ENCODE assay signal across 8 cellular contexts in the genomic region with DNA sequence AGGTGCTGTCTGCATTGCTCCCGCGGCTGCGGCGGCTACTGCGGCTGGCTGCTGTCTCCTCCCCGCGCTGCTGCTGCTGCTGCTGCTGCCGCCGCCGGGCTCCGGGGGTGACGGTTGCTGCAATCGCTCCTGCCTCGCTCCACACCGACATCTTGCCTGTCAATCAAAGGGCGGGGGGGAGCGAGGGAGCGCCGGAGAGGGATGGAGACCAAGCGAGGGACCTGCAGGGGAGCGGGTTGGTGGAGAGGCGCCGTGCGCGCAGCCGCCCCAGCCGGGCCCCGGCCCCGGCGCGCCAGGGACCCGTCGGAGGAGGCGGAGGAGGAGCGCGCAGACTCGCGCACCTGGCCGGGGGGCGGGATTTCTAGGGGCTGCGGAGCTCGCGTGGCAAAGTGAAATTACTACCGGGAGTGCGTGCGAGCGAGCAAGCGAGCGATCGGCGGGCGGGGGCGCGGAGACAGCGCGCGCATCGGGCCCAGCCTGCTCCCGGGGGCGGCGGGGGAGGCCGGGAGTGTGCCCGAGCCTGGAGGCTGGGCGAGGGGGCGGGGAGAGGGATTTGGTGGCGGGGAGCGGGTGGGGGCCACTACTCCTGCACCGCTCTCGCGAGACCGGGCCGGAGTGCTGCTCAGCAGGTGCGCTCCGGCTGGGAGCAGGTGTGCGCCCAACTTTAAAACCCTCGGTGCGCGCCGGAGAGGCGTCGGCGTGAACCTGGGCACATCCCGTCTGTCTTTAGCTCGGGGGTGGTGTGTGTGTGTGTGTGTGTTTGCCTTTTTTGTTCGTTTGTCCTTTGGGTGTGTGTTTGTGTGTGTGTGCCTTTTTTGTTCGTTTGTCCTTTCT. TPM values are rescaled to one million over a fixed set of nuclear protein-coding genes. Genes with fewer than 3 reads are reported as not detected.
DNase-seq lines count a peak whose midpoint lies in the region; TF ChIP-seq lines count a peak whose summit lies in the region.

A gene (minus strand): TSS at position 165 of the 834 bp plus-strand sequence. CDS start 735 bp downstream, outside the sequence.

- no peak for TF ChIP-seq CTCF in chondrocyte (IDR thresholded peaks at IDR 0.05)

- H3K4me1 ChIP-seq in HAP-1 (no peaks in the 10 kb centered on the region), mesendoderm (ENCODE audit: control insufficient read depth, low read depth, low read length) (no peaks in the 10 kb centered on the region)

- peak within 1 kb of the TSS; percentile 81 for H3K56ac ChIP-seq in mesendoderm (ENCODE audit: low read length)

- peak within 1 kb of the TSS; percentile 62 for H3K9ac ChIP-seq in mesendoderm (ENCODE audit: low read length)

- H3K18ac ChIP-seq in mesendoderm (ENCODE audit: low read length): no peak within 1 kb of the TSS

- H3K27ac Mint-ChIP-seq in chondrocyte (ENCODE audit: unreplicated experiment): peak within 1 kb of the TSS; percentile 20

- H3K79me2 ChIP-seq in mesendoderm (ENCODE audit: control insufficient read depth, insufficient read depth, low read length): no peaks in the 10 kb centered on the region

- H3K79me1 ChIP-seq in mesendoderm (ENCODE audit: low read length): no peaks in the 10 kb centered on the region

- no peaks in the 10 kb centered on the region for H3K36me3 ChIP-seq in HAP-1 (replicated peaks)
- H3K36me3 ChIP-seq in mesendoderm (ENCODE audit: control insufficient read depth, insufficient read depth, low read length): no peaks in the 10 kb centered on the region

- peak within 1 kb of the TSS; percentile 75 for H3K4me3 Mint-ChIP-seq in chondrocyte (ENCODE audit: unreplicated experiment)

- peaks cover 10% of the 10 kb centered on the region for H3K9me3 Mint-ChIP-seq in chondrocyte (ENCODE audit: low read depth)

- H3K27me3 ChIP-seq in HAP-1 (ENCODE audit: low read depth): peaks cover 20% of the 10 kb centered on the region
- H3K27me3 ChIP-seq in mesendoderm (ENCODE audit: insufficient read depth, low read length, poor library complexity): peaks cover 8% of the 10 kb centered on the region

- no peak within 1 kb of the TSS for H2BK120ac ChIP-seq in mesendoderm (ENCODE audit: low read depth, low read length)

- H3K23ac ChIP-seq in mesendoderm (ENCODE audit: low read length): no peak within 1 kb of the TSS

- H3K4me2 ChIP-seq in mesendoderm (ENCODE audit: low read length): peak within 1 kb of the TSS; percentile 70

- H4K5ac ChIP-seq in mesendoderm (ENCODE audit: low read length): no peak within 1 kb of the TSS

- no CpG with 5 or more reads among the region's 86 CpGs for WGBS in mesendoderm (ENCODE audit: extremely low coverage, insufficient coverage, low lambda C conversion rate)

- peak within 1 kb of the TSS; percentile 33 for H3K4me3 ChIP-seq in HAP-1
- peak within 1 kb of the TSS; percentile 47 for H3K4me3 ChIP-seq in mesendoderm (ENCODE audit: low read length)

- no peak within 1 kb of the TSS for H3K27ac ChIP-seq in mesendoderm (ENCODE audit: low read depth, low read length)

- H3K4me1 Mint-ChIP-seq in chondrocyte (ENCODE audit: low read depth): peaks cover 10% of the 10 kb centered on the region

- H2AK5ac ChIP-seq in mesendoderm (ENCODE audit: low read length): no peak within 1 kb of the TSS

- DNase-seq in Daoy (ENCODE audit: low read depth) (peak; percentile 77), HAP-1 (ENCODE audit: low spot score in 2 of 2) (peak; percentile 19 to 70), NCI-H1436 treated with DMSO at 0.1 percent for 48 hours (lab: John Stamatoyannopoulos, UW) (peak; percentile 13), chondrocyte (ENCODE audit: low spot score) (no peak), mesendoderm (peak; percentile 92), inferior parietal cortex (ENCODE audit: extremely low spot score) (no peak)
- DNase-seq in activated CD4-positive, CD25-positive, alpha-beta regulatory T cell treated with anti-CD3 and anti-CD28 coated beads, Interleukin-2, amount 50 U/mL, for 16 hours (ENCODE audit: low read depth, low spot score): peak; percentile 2
- peak; percentile 10 for DNase-seq in stimulated activated CD8-positive, alpha-beta memory T cell treated with anti-CD3 and anti-CD28 coated beads, Interleukin-7, amount 100 ng/mL, for 24 hours (ENCODE audit: low read depth)

- peaks cover 4% of the 10 kb centered on the region for H3K36me3 Mint-ChIP-seq in chondrocyte (ENCODE audit: low read depth)

- H2BK15ac ChIP-seq in mesendoderm (replicated peaks; ENCODE audit: low read depth): no peak within 1 kb of the TSS

- H3K4ac ChIP-seq in mesendoderm (ENCODE audit: low read depth, low read length): no peak within 1 kb of the TSS

- H2BK5ac ChIP-seq in mesendoderm (ENCODE audit: low read length): no peak within 1 kb of the TSS

- no peaks in the 10 kb centered on the region for H3K9me3 ChIP-seq in HAP-1

- H3K27me3 Mint-ChIP-seq in chondrocyte (ENCODE audit: low read depth): peaks cover 69% of the 10 kb centered on the region

- in situ Hi-C loops in HAP-1 (cut with MboI; ENCODE audit: low sequenced_read_pairs): no loop called here

- no peak within 1 kb of the TSS for H4K8ac ChIP-seq in mesendoderm (ENCODE audit: low read depth, low read length)

RNA-seq across cellular contexts. Expression of the gene that starts here (rescaled TPM):
- 0.15 and 0.29 TPM in 2 replicates for total RNA-seq in Daoy (2014; rRNA removed; shearing (Covaris generic))
- 0.05 TPM in 1 of 3 replicates, not detected in the others for total RNA-seq in chondrocyte
- 0.70 TPM for polyA plus RNA-seq in mesendoderm (2013, experiment 1 of 2)
- 0.66 TPM for polyA plus RNA-seq in mesendoderm (2013, experiment 2 of 2)

Comparison
In these comparisons a context has a peak if more than half of its experiments do, and no peak if none do; other contexts are left out.
1. Peak in DNase-seq in Daoy; RNA of the gene not detected or under 1 TPM.
2. DNase-seq: peak in HAP-1 (2 of 2), NCI-H1436 treated with DMSO at 0.1 percent for 48 hours (single experiment), activated CD4-positive, CD25-positive, alpha-beta regulatory T cell treated with anti-CD3 and anti-CD28 coated beads, Interleukin-2, amount 50 U/mL, for 16 hours (single experiment), mesendoderm (single experiment) and stimulated activated CD8-positive, alpha-beta memory T cell treated with anti-CD3 and anti-CD28 coated beads, Interleukin-7, amount 100 ng/mL, for 24 hours (single experiment); none in chondrocyte (single experiment) and inferior parietal cortex (single experiment).